ENCODE assay signal across 1 cellular context in the genomic region with DNA sequence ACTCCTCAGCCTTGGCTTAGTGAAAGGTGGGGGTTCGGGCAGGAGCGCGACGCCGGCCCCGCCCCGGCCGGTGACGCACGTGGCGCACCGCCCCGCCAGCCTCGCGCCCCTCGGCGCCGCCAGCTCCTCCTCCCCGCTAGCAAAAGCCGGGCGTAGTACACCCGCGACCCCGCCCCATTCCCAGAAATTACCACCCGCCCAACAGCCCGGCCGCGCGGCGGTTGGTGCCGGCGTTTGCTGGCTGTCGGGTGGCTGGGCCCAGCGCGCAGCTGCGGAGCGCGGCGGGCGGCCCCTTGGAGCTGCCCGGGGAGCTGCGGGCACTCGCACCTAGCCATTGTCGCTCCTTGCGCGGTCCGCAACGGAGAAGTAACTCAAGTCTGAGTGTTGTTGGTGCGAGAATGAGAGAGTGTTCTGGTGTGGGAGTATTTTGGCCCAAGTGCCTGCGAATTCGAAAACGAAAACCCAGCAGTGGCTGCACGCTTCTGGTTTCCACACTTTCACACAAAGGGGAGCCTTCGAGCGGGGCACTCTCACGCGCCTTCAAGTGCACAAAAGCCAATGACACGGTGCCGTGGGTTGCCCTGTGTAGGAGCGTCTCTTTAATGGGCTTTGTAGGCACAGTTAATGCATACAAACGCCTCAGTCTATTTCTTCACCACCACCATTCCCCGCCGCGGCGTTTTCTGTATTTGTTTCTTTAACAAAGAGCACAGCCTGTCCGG.
A peak's percentile ranks its signal among the peaks of the same experiment; 100 is the strongest.
TF ChIP-seq lines count a peak whose summit lies in the region.

No MANE protein-coding gene starts in this region.

TF ChIP-seq in HepG2, 621 proteins besides CTCF, POLR2A, EP300 and RAD21 (continued from another document and continues in another):
- TF ChIP-seq, protein P1, sequence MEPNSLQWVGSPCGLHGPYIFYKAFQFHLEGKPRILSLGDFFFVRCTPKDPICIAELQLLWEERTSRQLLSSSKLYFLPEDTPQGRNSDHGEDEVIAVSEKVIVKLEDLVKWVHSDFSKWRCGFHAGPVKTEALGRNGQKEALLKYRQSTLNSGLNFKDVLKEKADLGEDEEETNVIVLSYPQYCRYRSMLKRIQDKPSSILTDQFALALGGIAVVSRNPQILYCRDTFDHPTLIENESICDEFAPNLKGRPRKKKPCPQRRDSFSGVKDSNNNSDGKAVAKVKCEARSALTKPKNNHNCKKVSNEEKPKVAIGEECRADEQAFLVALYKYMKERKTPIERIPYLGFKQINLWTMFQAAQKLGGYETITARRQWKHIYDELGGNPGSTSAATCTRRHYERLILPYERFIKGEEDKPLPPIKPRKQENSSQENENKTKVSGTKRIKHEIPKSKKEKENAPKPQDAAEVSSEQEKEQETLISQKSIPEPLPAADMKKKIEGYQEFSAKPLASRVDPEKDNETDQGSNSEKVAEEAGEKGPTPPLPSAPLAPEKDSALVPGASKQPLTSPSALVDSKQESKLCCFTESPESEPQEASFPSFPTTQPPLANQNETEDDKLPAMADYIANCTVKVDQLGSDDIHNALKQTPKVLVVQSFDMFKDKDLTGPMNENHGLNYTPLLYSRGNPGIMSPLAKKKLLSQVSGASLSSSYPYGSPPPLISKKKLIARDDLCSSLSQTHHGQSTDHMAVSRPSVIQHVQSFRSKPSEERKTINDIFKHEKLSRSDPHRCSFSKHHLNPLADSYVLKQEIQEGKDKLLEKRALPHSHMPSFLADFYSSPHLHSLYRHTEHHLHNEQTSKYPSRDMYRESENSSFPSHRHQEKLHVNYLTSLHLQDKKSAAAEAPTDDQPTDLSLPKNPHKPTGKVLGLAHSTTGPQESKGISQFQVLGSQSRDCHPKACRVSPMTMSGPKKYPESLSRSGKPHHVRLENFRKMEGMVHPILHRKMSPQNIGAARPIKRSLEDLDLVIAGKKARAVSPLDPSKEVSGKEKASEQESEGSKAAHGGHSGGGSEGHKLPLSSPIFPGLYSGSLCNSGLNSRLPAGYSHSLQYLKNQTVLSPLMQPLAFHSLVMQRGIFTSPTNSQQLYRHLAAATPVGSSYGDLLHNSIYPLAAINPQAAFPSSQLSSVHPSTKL (CRISPR knock-in tag; IDR thresholded peaks at IDR 0.05) = 0 out of 2 replicates have a peak, but pooled peaks have one; percentile 28
- peak; percentile 63; the same call in 1 of the 2 replicates for TF ChIP-seq NR1H2 (CRISPR knock-in tag; IDR thresholded peaks at IDR 0.05; ENCODE audit: borderline replicate concordance, low read depth)
- TF ChIP-seq MBD4 (IDR thresholded peaks at IDR 0.05; ENCODE audit: borderline replicate concordance, low read length) = no peak
- TF ChIP-seq TMF1 (CRISPR knock-in tag; IDR thresholded peaks at IDR 0.05; ENCODE audit: low read depth) = no peak
- TF ChIP-seq, protein P2, sequence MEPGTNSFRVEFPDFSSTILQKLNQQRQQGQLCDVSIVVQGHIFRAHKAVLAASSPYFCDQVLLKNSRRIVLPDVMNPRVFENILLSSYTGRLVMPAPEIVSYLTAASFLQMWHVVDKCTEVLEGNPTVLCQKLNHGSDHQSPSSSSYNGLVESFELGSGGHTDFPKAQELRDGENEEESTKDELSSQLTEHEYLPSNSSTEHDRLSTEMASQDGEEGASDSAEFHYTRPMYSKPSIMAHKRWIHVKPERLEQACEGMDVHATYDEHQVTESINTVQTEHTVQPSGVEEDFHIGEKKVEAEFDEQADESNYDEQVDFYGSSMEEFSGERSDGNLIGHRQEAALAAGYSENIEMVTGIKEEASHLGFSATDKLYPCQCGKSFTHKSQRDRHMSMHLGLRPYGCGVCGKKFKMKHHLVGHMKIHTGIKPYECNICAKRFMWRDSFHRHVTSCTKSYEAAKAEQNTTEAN (CRISPR knock-in tag; conservative IDR thresholded peaks at IDR 0.05) = peak; percentile 54; the same call in 1 of the 2 replicates
- peak; percentile 48 for TF ChIP-seq EED (CRISPR knock-in tag; IDR thresholded peaks at IDR 0.05)
- TF ChIP-seq, protein P3, sequence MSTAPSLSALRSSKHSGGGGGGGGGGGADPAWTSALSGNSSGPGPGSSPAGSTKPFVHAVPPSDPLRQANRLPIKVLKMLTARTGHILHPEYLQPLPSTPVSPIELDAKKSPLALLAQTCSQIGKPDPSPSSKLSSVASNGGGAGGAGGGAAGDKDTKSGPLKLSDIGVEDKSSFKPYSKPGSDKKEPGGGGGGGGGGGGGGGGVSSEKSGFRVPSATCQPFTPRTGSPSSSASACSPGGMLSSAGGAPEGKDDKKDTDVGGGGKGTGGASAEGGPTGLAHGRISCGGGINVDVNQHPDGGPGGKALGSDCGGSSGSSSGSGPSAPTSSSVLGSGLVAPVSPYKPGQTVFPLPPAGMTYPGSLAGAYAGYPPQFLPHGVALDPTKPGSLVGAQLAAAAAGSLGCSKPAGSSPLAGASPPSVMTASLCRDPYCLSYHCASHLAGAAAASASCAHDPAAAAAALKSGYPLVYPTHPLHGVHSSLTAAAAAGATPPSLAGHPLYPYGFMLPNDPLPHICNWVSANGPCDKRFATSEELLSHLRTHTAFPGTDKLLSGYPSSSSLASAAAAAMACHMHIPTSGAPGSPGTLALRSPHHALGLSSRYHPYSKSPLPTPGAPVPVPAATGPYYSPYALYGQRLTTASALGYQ (CRISPR knock-in tag; IDR thresholded peaks at IDR 0.05) = 0 out of 2 replicates have a peak, but pooled peaks have one; percentile 15
- peak; percentile 81 for TF ChIP-seq MYC (CRISPR knock-in tag; IDR thresholded peaks at IDR 0.05; ENCODE audit: borderline replicate concordance)
- TF ChIP-seq MZF1 (CRISPR knock-in tag; IDR thresholded peaks at IDR 0.05; ENCODE audit: borderline replicate concordance) = no peak
- TF ChIP-seq CHD2 (IDR thresholded peaks at IDR 0.05; ENCODE audit: low read depth, low read length) = no peak
- TF ChIP-seq ZSCAN29 (CRISPR knock-in tag; conservative IDR thresholded peaks at IDR 0.05) = peak; percentile 18; the same call in 1 of the 2 replicates
- TF ChIP-seq, protein P4, sequence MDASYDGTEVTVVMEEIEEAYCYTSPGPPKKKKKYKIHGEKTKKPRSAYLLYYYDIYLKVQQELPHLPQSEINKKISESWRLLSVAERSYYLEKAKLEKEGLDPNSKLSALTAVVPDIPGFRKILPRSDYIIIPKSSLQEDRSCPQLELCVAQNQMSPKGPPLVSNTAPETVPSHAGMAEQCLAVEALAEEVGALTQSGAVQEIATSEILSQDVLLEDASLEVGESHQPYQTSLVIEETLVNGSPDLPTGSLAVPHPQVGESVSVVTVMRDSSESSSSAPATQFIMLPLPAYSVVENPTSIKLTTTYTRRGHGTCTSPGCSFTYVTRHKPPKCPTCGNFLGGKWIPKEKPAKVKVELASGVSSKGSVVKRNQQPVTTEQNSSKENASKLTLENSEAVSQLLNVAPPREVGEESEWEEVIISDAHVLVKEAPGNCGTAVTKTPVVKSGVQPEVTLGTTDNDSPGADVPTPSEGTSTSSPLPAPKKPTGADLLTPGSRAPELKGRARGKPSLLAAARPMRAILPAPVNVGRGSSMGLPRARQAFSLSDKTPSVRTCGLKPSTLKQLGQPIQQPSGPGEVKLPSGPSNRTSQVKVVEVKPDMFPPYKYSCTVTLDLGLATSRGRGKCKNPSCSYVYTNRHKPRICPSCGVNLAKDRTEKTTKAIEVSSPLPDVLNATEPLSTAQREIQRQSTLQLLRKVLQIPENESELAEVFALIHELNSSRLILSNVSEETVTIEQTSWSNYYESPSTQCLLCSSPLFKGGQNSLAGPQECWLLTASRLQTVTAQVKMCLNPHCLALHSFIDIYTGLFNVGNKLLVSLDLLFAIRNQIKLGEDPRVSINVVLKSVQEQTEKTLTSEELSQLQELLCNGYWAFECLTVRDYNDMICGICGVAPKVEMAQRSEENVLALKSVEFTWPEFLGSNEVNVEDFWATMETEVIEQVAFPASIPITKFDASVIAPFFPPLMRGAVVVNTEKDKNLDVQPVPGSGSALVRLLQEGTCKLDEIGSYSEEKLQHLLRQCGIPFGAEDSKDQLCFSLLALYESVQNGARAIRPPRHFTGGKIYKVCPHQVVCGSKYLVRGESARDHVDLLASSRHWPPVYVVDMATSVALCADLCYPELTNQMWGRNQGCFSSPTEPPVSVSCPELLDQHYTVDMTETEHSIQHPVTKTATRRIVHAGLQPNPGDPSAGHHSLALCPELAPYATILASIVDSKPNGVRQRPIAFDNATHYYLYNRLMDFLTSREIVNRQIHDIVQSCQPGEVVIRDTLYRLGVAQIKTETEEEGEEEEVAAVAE (CRISPR knock-in tag; IDR thresholded peaks at IDR 0.05; ENCODE audit: borderline replicate concordance) = no peak
- peak; percentile 71; the same call in 1 of the 2 replicates for TF ChIP-seq SMYD3 (CRISPR knock-in tag; IDR thresholded peaks at IDR 0.05)
- TF ChIP-seq BCL6 (CRISPR knock-in tag; IDR thresholded peaks at IDR 0.05) = peak; percentile 10; the same call in 1 of the 2 replicates
- TF ChIP-seq, protein P5, sequence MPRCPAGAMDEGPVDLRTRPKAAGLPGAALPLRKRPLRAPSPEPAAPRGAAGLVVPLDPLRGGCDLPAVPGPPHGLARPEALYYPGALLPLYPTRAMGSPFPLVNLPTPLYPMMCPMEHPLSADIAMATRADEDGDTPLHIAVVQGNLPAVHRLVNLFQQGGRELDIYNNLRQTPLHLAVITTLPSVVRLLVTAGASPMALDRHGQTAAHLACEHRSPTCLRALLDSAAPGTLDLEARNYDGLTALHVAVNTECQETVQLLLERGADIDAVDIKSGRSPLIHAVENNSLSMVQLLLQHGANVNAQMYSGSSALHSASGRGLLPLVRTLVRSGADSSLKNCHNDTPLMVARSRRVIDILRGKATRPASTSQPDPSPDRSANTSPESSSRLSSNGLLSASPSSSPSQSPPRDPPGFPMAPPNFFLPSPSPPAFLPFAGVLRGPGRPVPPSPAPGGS (CRISPR knock-in tag; IDR thresholded peaks at IDR 0.05) = peak; percentile 83
- TF ChIP-seq THAP11 (CRISPR knock-in tag; IDR thresholded peaks at IDR 0.05) = peak; percentile 45; the same call in 1 of the 2 replicates
- TF ChIP-seq, protein P6, sequence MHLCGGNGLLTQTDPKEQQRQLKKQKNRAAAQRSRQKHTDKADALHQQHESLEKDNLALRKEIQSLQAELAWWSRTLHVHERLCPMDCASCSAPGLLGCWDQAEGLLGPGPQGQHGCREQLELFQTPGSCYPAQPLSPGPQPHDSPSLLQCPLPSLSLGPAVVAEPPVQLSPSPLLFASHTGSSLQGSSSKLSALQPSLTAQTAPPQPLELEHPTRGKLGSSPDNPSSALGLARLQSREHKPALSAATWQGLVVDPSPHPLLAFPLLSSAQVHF (CRISPR knock-in tag; IDR thresholded peaks at IDR 0.05) = 0 out of 2 replicates have a peak, but pooled peaks have one; percentile 34
- peak; percentile 58; the same call in 1 of the 2 replicates for TF ChIP-seq ZFX (CRISPR knock-in tag; IDR thresholded peaks at IDR 0.05; ENCODE audit: low read depth)
- TF ChIP-seq, protein P7, sequence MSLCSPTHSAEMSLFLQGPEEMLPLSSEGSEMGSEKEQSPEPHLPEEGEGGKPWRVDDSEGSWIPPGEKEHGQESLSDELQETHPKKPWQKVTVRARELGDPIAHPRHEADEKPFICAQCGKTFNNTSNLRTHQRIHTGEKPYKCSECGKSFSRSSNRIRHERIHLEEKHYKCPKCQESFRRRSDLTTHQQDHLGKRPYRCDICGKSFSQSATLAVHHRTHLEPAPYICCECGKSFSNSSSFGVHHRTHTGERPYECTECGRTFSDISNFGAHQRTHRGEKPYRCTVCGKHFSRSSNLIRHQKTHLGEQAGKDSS (CRISPR knock-in tag; IDR thresholded peaks at IDR 0.05; ENCODE audit: borderline replicate concordance, low read depth) = no peak
- 0 out of 2 replicates have a peak, but pooled peaks have one; percentile 20 for TF ChIP-seq DNMT3B (CRISPR knock-in tag; conservative IDR thresholded peaks at IDR 0.05)
- no peak for TF ChIP-seq ZBTB8A (CRISPR knock-in tag; IDR thresholded peaks at IDR 0.05; ENCODE audit: borderline replicate concordance, low read depth)
- TF ChIP-seq, protein P8, sequence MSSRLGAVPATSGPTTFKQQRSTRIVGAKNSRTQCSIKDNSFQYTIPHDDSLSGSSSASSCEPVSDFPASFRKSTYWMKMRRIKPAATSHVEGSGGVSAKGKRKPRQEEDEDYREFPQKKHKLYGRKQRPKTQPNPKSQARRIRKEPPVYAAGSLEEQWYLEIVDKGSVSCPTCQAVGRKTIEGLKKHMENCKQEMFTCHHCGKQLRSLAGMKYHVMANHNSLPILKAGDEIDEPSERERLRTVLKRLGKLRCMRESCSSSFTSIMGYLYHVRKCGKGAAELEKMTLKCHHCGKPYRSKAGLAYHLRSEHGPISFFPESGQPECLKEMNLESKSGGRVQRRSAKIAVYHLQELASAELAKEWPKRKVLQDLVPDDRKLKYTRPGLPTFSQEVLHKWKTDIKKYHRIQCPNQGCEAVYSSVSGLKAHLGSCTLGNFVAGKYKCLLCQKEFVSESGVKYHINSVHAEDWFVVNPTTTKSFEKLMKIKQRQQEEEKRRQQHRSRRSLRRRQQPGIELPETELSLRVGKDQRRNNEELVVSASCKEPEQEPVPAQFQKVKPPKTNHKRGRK (CRISPR knock-in tag; IDR thresholded peaks at IDR 0.05) = no peak
- no peak; the same call in 1 of the 2 replicates for TF ChIP-seq ZNF703 (CRISPR knock-in tag; IDR thresholded peaks at IDR 0.05; ENCODE audit: borderline replicate concordance)
- TF ChIP-seq ZNF674 (CRISPR knock-in tag; IDR thresholded peaks at IDR 0.05; ENCODE audit: low read depth) = peak; percentile 65; the same call in 1 of the 2 replicates
- TF ChIP-seq, protein P9, sequence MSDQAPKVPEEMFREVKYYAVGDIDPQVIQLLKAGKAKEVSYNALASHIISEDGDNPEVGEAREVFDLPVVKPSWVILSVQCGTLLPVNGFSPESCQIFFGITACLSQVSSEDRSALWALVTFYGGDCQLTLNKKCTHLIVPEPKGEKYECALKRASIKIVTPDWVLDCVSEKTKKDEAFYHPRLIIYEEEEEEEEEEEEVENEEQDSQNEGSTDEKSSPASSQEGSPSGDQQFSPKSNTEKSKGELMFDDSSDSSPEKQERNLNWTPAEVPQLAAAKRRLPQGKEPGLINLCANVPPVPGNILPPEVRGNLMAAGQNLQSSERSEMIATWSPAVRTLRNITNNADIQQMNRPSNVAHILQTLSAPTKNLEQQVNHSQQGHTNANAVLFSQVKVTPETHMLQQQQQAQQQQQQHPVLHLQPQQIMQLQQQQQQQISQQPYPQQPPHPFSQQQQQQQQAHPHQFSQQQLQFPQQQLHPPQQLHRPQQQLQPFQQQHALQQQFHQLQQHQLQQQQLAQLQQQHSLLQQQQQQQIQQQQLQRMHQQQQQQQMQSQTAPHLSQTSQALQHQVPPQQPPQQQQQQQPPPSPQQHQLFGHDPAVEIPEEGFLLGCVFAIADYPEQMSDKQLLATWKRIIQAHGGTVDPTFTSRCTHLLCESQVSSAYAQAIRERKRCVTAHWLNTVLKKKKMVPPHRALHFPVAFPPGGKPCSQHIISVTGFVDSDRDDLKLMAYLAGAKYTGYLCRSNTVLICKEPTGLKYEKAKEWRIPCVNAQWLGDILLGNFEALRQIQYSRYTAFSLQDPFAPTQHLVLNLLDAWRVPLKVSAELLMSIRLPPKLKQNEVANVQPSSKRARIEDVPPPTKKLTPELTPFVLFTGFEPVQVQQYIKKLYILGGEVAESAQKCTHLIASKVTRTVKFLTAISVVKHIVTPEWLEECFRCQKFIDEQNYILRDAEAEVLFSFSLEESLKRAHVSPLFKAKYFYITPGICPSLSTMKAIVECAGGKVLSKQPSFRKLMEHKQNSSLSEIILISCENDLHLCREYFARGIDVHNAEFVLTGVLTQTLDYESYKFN (CRISPR knock-in tag; conservative IDR thresholded peaks at IDR 0.05) = peak; percentile 52
- no peak for TF ChIP-seq ZNF557 (CRISPR knock-in tag; IDR thresholded peaks at IDR 0.05)
- TF ChIP-seq THYN1 (CRISPR knock-in tag; IDR thresholded peaks at IDR 0.05; ENCODE audit: borderline replicate concordance, low read depth) = no peak
- TF ChIP-seq NR2C2 (CRISPR knock-in tag; IDR thresholded peaks at IDR 0.05; ENCODE audit: borderline replicate concordance) = peak; percentile 42; the same call in 1 of the 2 replicates
- TF ChIP-seq, protein P10, sequence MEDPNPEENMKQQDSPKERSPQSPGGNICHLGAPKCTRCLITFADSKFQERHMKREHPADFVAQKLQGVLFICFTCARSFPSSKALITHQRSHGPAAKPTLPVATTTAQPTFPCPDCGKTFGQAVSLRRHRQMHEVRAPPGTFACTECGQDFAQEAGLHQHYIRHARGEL (CRISPR knock-in tag; IDR thresholded peaks at IDR 0.05) = no peak
- peak; percentile 37; the same call in 1 of the 2 replicates for TF ChIP-seq ZBTB38 (CRISPR knock-in tag; IDR thresholded peaks at IDR 0.05)
- TF ChIP-seq ZFP62 (CRISPR knock-in tag; IDR thresholded peaks at IDR 0.05) = no peak
